ENCODE assay signal across 8 cellular contexts in the genomic region with DNA sequence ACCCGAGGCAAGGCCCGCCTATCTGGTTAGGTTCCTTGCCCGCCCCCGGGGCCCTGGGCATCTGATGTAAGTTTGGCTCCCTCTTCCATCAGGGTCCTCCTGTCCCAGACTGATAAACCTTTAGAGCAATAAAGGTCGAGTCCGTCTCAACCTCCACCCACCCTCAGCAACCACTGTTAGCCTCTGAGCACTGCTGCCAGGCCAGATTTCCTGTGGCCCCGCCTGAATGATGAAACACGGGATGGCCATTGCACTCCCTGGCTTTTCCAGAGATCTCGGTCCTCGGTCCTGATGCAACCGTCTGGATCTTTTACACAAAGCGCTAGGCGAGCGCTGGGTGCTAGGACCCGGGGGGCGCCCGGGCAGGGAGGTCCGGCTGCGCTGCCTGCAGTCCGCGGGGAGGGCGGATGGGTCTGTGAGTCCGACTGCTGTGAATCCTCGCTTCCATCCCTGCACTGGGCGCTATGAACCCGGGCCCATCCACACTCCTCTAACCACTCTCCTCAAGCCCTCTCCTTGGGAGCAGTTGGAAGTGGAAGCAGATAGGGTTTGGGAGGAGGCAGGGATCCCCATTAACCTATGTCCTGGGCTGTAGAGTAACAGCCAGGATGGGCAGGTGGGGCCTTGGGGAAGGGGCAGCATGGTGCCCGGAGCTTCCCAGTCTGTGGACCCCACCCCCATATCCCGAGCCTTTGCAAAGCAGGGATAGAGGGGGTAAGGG. TPM values are rescaled to one million over a fixed set of nuclear protein-coding genes. Genes with fewer than 3 reads are reported as not detected.
DNase-seq lines count a peak whose midpoint lies in the region; ATAC-seq and TF ChIP-seq lines count a peak whose summit lies in the region.

No MANE protein-coding gene starts in this region.

- peak; percentile 20 for ATAC-seq in HG02588 (IDR thresholded peaks at IDR 0.05; ENCODE audit: unreplicated experiment)
- peak; percentile 5 for ATAC-seq in activated CD8-positive, alpha-beta T cell treated with anti-CD3 and anti-CD28 coated beads for 36 hours

- no peaks in the 10 kb centered on the region for H3K9me3 Mint-ChIP-seq in activated CD8-positive, alpha-beta T cell treated with anti-CD3 and anti-CD28 coated beads for 36 hours

- 4 to 6% methylated on average over 27 to 28 of the region's 28 CpGs for WGBS in esophagus, 2 donors
- 9 to 28% methylated on average over 9 to 25 of the region's 28 CpGs for WGBS in thyroid gland, 2 donors

- no peaks in the 10 kb centered on the region for H3K27me3 ChIP-seq in esophagus (ENCODE audit: control insufficient read depth in 1 of 2, insufficient read depth in 2 of 2, low read length in 2 of 2)
- H3K27me3 ChIP-seq in thyroid gland, result no peaks in the 10 kb centered on the region

- H3K4me3 ChIP-seq in esophagus (ENCODE audit: low read depth in 1 of 2, low read length in 2 of 2), result peak overlapping the region; percentile 62 to 63
- H3K4me3 ChIP-seq in thyroid gland (replicated peaks in 1 of 3), result peak overlapping the region; percentile 13 to 71 (median 25)

- peak in 1 of 2 donors; percentile 77 for TF ChIP-seq POLR2A in thyroid gland (IDR thresholded peaks at IDR 0.05)

- peak; percentile 57 for DNase-seq in stimulated activated CD4-positive, alpha-beta T cell treated with anti-CD3 and anti-CD28 coated beads, Interleukin-15, amount 100 ng/mL, for 24 hours
- DNase-seq in stimulated activated CD4-positive, alpha-beta T cell treated with anti-CD3 and anti-CD28 coated beads, Interleukin-12 subunit alpha, Interleukin-12 subunit beta, amount 100 ng/mL, for 4 hours, result no peak
- DNase-seq in NCI-H2196 (lab: John Stamatoyannopoulos, UW; ENCODE audit: unreplicated experiment) (peak; percentile 62), midbrain (lab: John Stamatoyannopoulos, UW) (peak; percentile 91), thyroid gland (peak; percentile 92 to 94)
- DNase-seq in activated CD8-positive, alpha-beta T cell treated with anti-CD3 and anti-CD28 coated beads for 36 hours, result peak; percentile 83

- peak overlapping the region; percentile 97 for H3K27ac Mint-ChIP-seq in activated CD8-positive, alpha-beta T cell treated with anti-CD3 and anti-CD28 coated beads for 36 hours

- H3K9me3 ChIP-seq in esophagus (ENCODE audit: control insufficient read depth in 2 of 2, insufficient read depth in 1 of 2, low read depth in 1 of 2, low read length in 1 of 2) (peaks cover 0 to 2% of the 10 kb centered on the region in 2 donors), thyroid gland (no peaks in the 10 kb centered on the region)

- POLR2A ChIA-PET in activated CD8-positive, alpha-beta T cell treated with anti-CD3 and anti-CD28 coated beads for 36 hours (lab: Charles Lee), result interaction anchor here (0.9 to 13.5 kb wide), 18 partner anchors 11 to 148 kb away, joined by 3 to 290 read pairs (median 6); a partner anchor contains a TSS

- H3K4me1 Mint-ChIP-seq in activated CD8-positive, alpha-beta T cell treated with anti-CD3 and anti-CD28 coated beads for 36 hours (ENCODE audit: low read depth), result peaks cover 37% of the 10 kb centered on the region

- TF ChIP-seq CTCF in activated CD8-positive, alpha-beta T cell treated with anti-CD3 and anti-CD28 coated beads for 36 hours (IDR thresholded peaks at IDR 0.05), result no peak
- peak in 1 of 6 experiments; percentile 22 for TF ChIP-seq CTCF in thyroid gland (IDR thresholded peaks at IDR 0.05)

- H3K36me3 ChIP-seq in esophagus (ENCODE audit: control insufficient read depth in 2 of 2, insufficient read depth in 2 of 2, low read length in 1 of 2) (peaks cover 0 to 19% of the 10 kb centered on the region in 2 donors), thyroid gland (peaks cover 12 to 20% of the 10 kb centered on the region in 2 donors)

- CTCF ChIA-PET in activated CD8-positive, alpha-beta T cell treated with anti-CD3 and anti-CD28 coated beads for 36 hours (lab: Charles Lee), result interaction anchor here (0.6 to 11.4 kb wide), 14 partner anchors 12 to 224 kb away, joined by 3 to 164 read pairs (median 4); no protein-coding TSS in a partner anchor

- H3K27me3 Mint-ChIP-seq in activated CD8-positive, alpha-beta T cell treated with anti-CD3 and anti-CD28 coated beads for 36 hours, result no peaks in the 10 kb centered on the region

- intact Hi-C loops in activated CD8-positive, alpha-beta T cell treated with anti-CD3 and anti-CD28 coated beads for 36 hours (cut with micrococcal nuclease), result loop anchor here (1.0 to 2.0 kb wide), 2 partner anchors 24 to 62 kb away; no protein-coding TSS in a partner anchor
- intact Hi-C loops in thyroid gland (cut with DNase I), result no loop called here

- H3K4me1 ChIP-seq in esophagus (ENCODE audit: control insufficient read depth in 2 of 2, insufficient read depth in 2 of 2, low read length in 1 of 2), result peaks cover 0 to 9% of the 10 kb centered on the region in 2 donors
- H3K4me1 ChIP-seq in thyroid gland, result peaks cover 32 to 43% of the 10 kb centered on the region in 2 donors

- H3K27ac ChIP-seq in esophagus (ENCODE audit: low read depth in 2 of 2, low read length in 1 of 2) (peak overlapping the region; percentile 95 to 96), thyroid gland (peak overlapping the region; percentile 94 to 98 (median 96))

- peaks cover 37% of the 10 kb centered on the region for H3K36me3 Mint-ChIP-seq in activated CD8-positive, alpha-beta T cell treated with anti-CD3 and anti-CD28 coated beads for 36 hours (ENCODE audit: low read depth)

- H3K4me3 Mint-ChIP-seq in activated CD8-positive, alpha-beta T cell treated with anti-CD3 and anti-CD28 coated beads for 36 hours, result peak overlapping the region; percentile 100

RNA-seq across cellular contexts. Expression of a gene that starts 0.9 kb away (rescaled TPM):
- 1,000 to 10,000 TPM; 1,071 to 1,096 TPM for total RNA-seq in activated CD8-positive, alpha-beta T cell treated with anti-CD3 and anti-CD28 coated beads for 36 hours
- 100 to 1,000 TPM; 230 to 332 TPM for polyA plus RNA-seq in esophagus
- 100 to 1,000 TPM in 3 of 4 donors, 10 to 100 TPM in 1; 93.0 to 309 (median 134) TPM for total RNA-seq in thyroid gland

RNA-seq across cellular contexts. Expression of a gene that starts 56.8 kb away (rescaled TPM):
- total RNA-seq in activated CD8-positive, alpha-beta T cell treated with anti-CD3 and anti-CD28 coated beads for 36 hours, result 10 to 100 TPM; 61.6 to 66.2 TPM
- polyA plus RNA-seq in esophagus, result 10 to 100 TPM in 1 of 2 donors, 1 to 10 TPM in 1; 4.7 to 12.8 TPM
- 10 to 100 TPM; 26.7 to 30.3 (median 28.1) TPM for total RNA-seq in thyroid gland

RNA-seq across cellular contexts. Expression of a gene that starts 57.0 kb away (rescaled TPM):
- 100 to 1,000 TPM in 1 of 2 experiments, 10 to 100 TPM in 1; 94.6 to 101 TPM for total RNA-seq in activated CD8-positive, alpha-beta T cell treated with anti-CD3 and anti-CD28 coated beads for 36 hours
- polyA plus RNA-seq in esophagus, result 100 to 1,000 TPM in 1 of 2 donors, 10 to 100 TPM in 1; 80.2 to 112 TPM
- 100 to 1,000 TPM; 100 to 214 (median 129) TPM for total RNA-seq in thyroid gland
